ENCODE assay signal across 8 cellular contexts in genomic region chr13:48222358-48223015, GRCh38. TPM values are rescaled to one million over a fixed set of nuclear protein-coding genes. Genes with fewer than 3 reads are reported as not detected.
DNase-seq lines count a peak whose midpoint lies in the region; ATAC-seq and TF ChIP-seq lines count a peak whose summit lies in the region.

No MANE protein-coding gene starts in this region.

- H3K4me1 ChIP-seq in body of pancreas (no peaks in the 10 kb centered on the region), liver (ENCODE audit: control insufficient read depth in 4 of 4, insufficient read depth in 4 of 4, low read length in 3 of 4) (peaks cover 0 to 8% (median 0%) of the 10 kb centered on the region in 4 donors), urinary bladder (ENCODE audit: insufficient read depth) (no peaks in the 10 kb centered on the region)

- 68 to 70% methylated on average over 11 of the region's 11 CpGs for WGBS in body of pancreas, 2 donors
- 25% methylated on average over 11 of the region's 11 CpGs for WGBS in liver
- WGBS in urinary bladder: 59% methylated on average over 11 of the region's 11 CpGs

- peak; percentile 38 to 50 for TF ChIP-seq RAD21 in liver (IDR thresholded peaks at IDR 0.05)

- H3K27me3 ChIP-seq in body of pancreas (no peaks in the 10 kb centered on the region), liver (ENCODE audit: control insufficient read depth in 4 of 4, insufficient read depth in 4 of 4, low read length in 3 of 4) (no peaks in the 10 kb centered on the region)

- H3K36me3 Mint-ChIP-seq in activated T-cell treated with anti-CD3 and anti-CD28 coated beads, Interleukin-2, amount 50 U/mL, for 24 hours (ENCODE audit: low read depth): peaks cover 2% of the 10 kb centered on the region

- H3K4me3 Mint-ChIP-seq in activated T-cell treated with anti-CD3 and anti-CD28 coated beads, Interleukin-2, amount 50 U/mL, for 24 hours: peak overlapping the region; percentile 37

- no peaks in the 10 kb centered on the region for H3K36me3 ChIP-seq in body of pancreas (replicated peaks in 1 of 2; ENCODE audit: insufficient read depth in 1 of 2, low read depth in 2 of 2)
- H3K36me3 ChIP-seq in liver (ENCODE audit: control insufficient read depth in 4 of 4, insufficient read depth in 3 of 4, low read depth in 1 of 4, low read length in 3 of 4): no peaks in the 10 kb centered on the region
- H3K36me3 ChIP-seq in urinary bladder (ENCODE audit: insufficient read depth): no peaks in the 10 kb centered on the region

- H3K9ac ChIP-seq in liver (ENCODE audit: low read depth in 1 of 2, low read length in 2 of 2): peak overlapping the region in 1 of 2 donors; percentile 77

- H3K27me3 Mint-ChIP-seq in activated T-cell treated with anti-CD3 and anti-CD28 coated beads, Interleukin-2, amount 50 U/mL, for 24 hours: no peaks in the 10 kb centered on the region

- H3K4me1 Mint-ChIP-seq in activated T-cell treated with anti-CD3 and anti-CD28 coated beads, Interleukin-2, amount 50 U/mL, for 24 hours (ENCODE audit: low read depth): peaks cover 57% of the 10 kb centered on the region

- ATAC-seq in body of pancreas: peak; percentile 50
- ATAC-seq in GM18502 (IDR thresholded peaks at IDR 0.05; ENCODE audit: poor library complexity, unreplicated experiment): no peak

- H3K27ac ChIP-seq in body of pancreas (peak overlapping the region in 2 of 4 donors; percentile 46 to 66), liver (ENCODE audit: low read depth in 1 of 2, low read length in 2 of 2) (peak overlapping the region; percentile 65 to 78), urinary bladder (ENCODE audit: low read depth) (peak overlapping the region; percentile 92)

- peak overlapping the region; percentile 81 for H3K27ac Mint-ChIP-seq in activated T-cell treated with anti-CD3 and anti-CD28 coated beads, Interleukin-2, amount 50 U/mL, for 24 hours

- DNase-seq in activated T-cell treated with anti-CD3 and anti-CD28 coated beads, Interleukin-2, amount 50 U/mL, for 24 hours: no peak
- DNase-seq in activated T-cell treated with anti-CD3 and anti-CD28 coated beads, Interleukin-2, amount 50 U/mL, for 1 hour: no peak
- DNase-seq in body of pancreas (peak in 1 of 4 donors; percentile 22), NCI-H345 (lab: John Stamatoyannopoulos, UW) (no peak), NCI-H2107 treated with DMSO at 0.1 percent for 48 hours (lab: John Stamatoyannopoulos, UW; ENCODE audit: unreplicated experiment) (no peak)

- intact Hi-C loops in body of pancreas (cut with DNase I): no loop called here

- peaks cover 2% of the 10 kb centered on the region for H3K9me3 Mint-ChIP-seq in activated T-cell treated with anti-CD3 and anti-CD28 coated beads, Interleukin-2, amount 50 U/mL, for 24 hours

- TF ChIP-seq CTCF in body of pancreas (IDR thresholded peaks at IDR 0.05) (no peak), liver (IDR thresholded peaks at IDR 0.05; ENCODE audit: low read depth, low read length, missing input control) (no peak)

- TF ChIP-seq POLR2A in body of pancreas (IDR thresholded peaks at IDR 0.05): no peak

- no peak overlapping the region for H3K4me3 ChIP-seq in body of pancreas
- peak overlapping the region; percentile 50 to 59 (median 51) for H3K4me3 ChIP-seq in liver (ENCODE audit: low read depth in 1 of 3, low read length in 3 of 3)
- H3K4me3 ChIP-seq in urinary bladder (ENCODE audit: low read depth, low read length): peak overlapping the region; percentile 25

- H3K9me3 ChIP-seq in body of pancreas (no peaks in the 10 kb centered on the region), liver (ENCODE audit: control insufficient read depth in 4 of 4, low read length in 3 of 4) (no peaks in the 10 kb centered on the region)

TF ChIP-seq in liver, 16 proteins besides CTCF, POLR2A, EP300 and RAD21:
- peak in 1 of 2 donors; percentile 15 for TF ChIP-seq JUND (IDR thresholded peaks at IDR 0.05)
- peak; percentile 66 for TF ChIP-seq ATF3 (IDR thresholded peaks at IDR 0.05)
- no peak for TF ChIP-seq REST (IDR thresholded peaks at IDR 0.05)
- peak; percentile 20 for TF ChIP-seq ZBTB33 (IDR thresholded peaks at IDR 0.05)
- peak; percentile 55 for TF ChIP-seq YY1 (IDR thresholded peaks at IDR 0.05)
- TF ChIP-seq NR2F2 (IDR thresholded peaks at IDR 0.05): no peak
- TF ChIP-seq SP1 (IDR thresholded peaks at IDR 0.05): no peak
- no peak for TF ChIP-seq FOXA1 (IDR thresholded peaks at IDR 0.05)
- no peak for TF ChIP-seq FOXA2 (IDR thresholded peaks at IDR 0.05)
- TF ChIP-seq MAX (IDR thresholded peaks at IDR 0.05): no peak
- peak; percentile 39 to 59 for TF ChIP-seq HNF4A (conservative IDR thresholded peaks at IDR 0.05)
- no peak for TF ChIP-seq HNF4G (IDR thresholded peaks at IDR 0.05)
- TF ChIP-seq TAF1 (conservative IDR thresholded peaks at IDR 0.05): no peak
- TF ChIP-seq EGR1 (IDR thresholded peaks at IDR 0.05; ENCODE audit: low read depth in 2 of 2): no peak
- peak in 1 of 2 donors; percentile 34 for TF ChIP-seq RXRA (IDR thresholded peaks at IDR 0.05)
- TF ChIP-seq GABPA (IDR thresholded peaks at IDR 0.05 in 1 of 2, conservative IDR thresholded peaks at IDR 0.05 in 1 of 2): no peak

RNA-seq across cellular contexts. Expression of gene ITM2B, which starts 10.5 kb away (rescaled TPM):
- total RNA-seq in body of pancreas: 100 to 1,000 TPM; 233 to 254 TPM
- total RNA-seq in liver: 100 to 1,000 TPM; 114 to 167 TPM
- polyA plus RNA-seq in liver: 100 to 1,000 TPM; 237 to 379 TPM
- 509 TPM for total RNA-seq in urinary bladder
- 657 TPM for polyA plus RNA-seq in urinary bladder

Comparison
In these comparisons a context has a peak if more than half of its experiments do, and no peak if none do; other contexts are left out.
1. H3K4me3 ChIP-seq: peak in liver (3 of 3) and urinary bladder (single experiment); none in body of pancreas (0 of 2).